8 cellular contexts compared by ENCODE assay signal in the genomic region with DNA sequence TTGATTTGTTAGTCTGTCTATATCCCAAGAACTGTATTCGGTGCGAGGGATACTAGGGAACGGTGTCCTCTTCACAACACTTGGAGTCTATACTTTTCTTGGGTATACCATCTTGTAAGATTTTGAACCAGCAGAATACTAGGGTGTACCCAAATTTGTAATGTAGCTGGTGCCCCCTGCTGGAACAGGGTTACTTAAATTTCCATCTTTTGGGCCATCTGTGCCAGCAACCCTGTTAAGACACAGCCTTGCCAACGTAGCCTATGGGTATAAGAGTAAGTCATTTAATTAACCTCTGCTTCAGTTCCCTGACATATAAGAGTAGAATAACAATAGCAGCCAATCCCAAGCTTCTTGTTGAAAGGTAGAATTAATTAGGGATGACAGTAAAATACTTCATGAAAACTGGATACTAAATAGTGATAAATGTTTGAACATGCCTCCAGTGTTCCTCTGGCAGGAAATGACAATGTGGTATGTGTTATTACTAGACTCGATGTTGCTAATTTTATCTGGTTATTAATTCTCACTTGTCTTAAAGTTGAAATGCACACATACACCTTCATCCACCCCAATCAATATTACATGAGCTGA.
DNase-seq lines count a peak whose midpoint lies in the region; ATAC-seq and TF ChIP-seq lines count a peak whose summit lies in the region.

No MANE protein-coding gene starts in this region.

- TF ChIP-seq CTCF in liver (IDR thresholded peaks at IDR 0.05; ENCODE audit: low read depth, low read length, missing input control) = peak; percentile 41

- 47% methylated on average over 5 of the region's 5 CpGs for WGBS in liver

- H3K36me3 ChIP-seq in liver (ENCODE audit: control insufficient read depth in 4 of 4, insufficient read depth in 3 of 4, low read depth in 1 of 4, low read length in 3 of 4) = no peaks in the 10 kb centered on the region

- no peaks in the 10 kb centered on the region for H3K9me3 ChIP-seq in liver (ENCODE audit: control insufficient read depth in 4 of 4, low read length in 3 of 4)

- H3K27me3 ChIP-seq in liver (ENCODE audit: control insufficient read depth in 4 of 4, insufficient read depth in 4 of 4, low read length in 3 of 4) = no peaks in the 10 kb centered on the region

- ATAC-seq in GM18508 (IDR thresholded peaks at IDR 0.05; ENCODE audit: insufficient read depth, unreplicated experiment) (peak; percentile 54), HG02571 (IDR thresholded peaks at IDR 0.05; ENCODE audit: unreplicated experiment) (no peak)

- DNase-seq in ACHN = peak; percentile 22
- DNase-seq in HuH-7 (ENCODE audit: low spot score) = peak; percentile 8
- peak; percentile 51 for DNase-seq in T follicular helper cell (ENCODE audit: low read depth)
- peak; percentile 4 for DNase-seq in amniotic epithelial cell (ENCODE audit: low read depth)
- DNase-seq in stimulated activated CD8-positive, alpha-beta memory T cell treated with anti-CD3 and anti-CD28 coated beads, Interleukin-15, amount 100 ng/mL, for 4 hours (ENCODE audit: low read depth in 2 of 2) = peak; percentile 14 to 35

- H3K9ac ChIP-seq in liver (ENCODE audit: low read depth in 1 of 2, low read length in 2 of 2) = no peak overlapping the region

- peak; percentile 77 to 79 for TF ChIP-seq RAD21 in liver (IDR thresholded peaks at IDR 0.05)

- no peaks in the 10 kb centered on the region for H3K4me1 ChIP-seq in liver (ENCODE audit: control insufficient read depth in 4 of 4, insufficient read depth in 4 of 4, low read length in 3 of 4)

- H3K4me3 ChIP-seq in liver (ENCODE audit: low read depth in 1 of 3, low read length in 3 of 3) = no peak overlapping the region

- in situ Hi-C loops in ACHN (cut with HindIII; ENCODE audit: low pct_ligation_motif_present, low pct_unique_long_range_greater_than_20kb, low sequenced_read_pairs) = no loop called here

- H3K27ac ChIP-seq in liver (ENCODE audit: low read depth in 1 of 2, low read length in 2 of 2) = no peak overlapping the region

TF ChIP-seq in liver, 16 proteins besides CTCF, POLR2A, EP300 and RAD21:
- TF ChIP-seq GABPA (IDR thresholded peaks at IDR 0.05 in 1 of 2, conservative IDR thresholded peaks at IDR 0.05 in 1 of 2) (no peak), SP1 (IDR thresholded peaks at IDR 0.05) (no peak), FOXA2 (IDR thresholded peaks at IDR 0.05) (no peak), HNF4G (IDR thresholded peaks at IDR 0.05) (no peak), YY1 (IDR thresholded peaks at IDR 0.05) (no peak), FOXA1 (IDR thresholded peaks at IDR 0.05) (no peak), HNF4A (conservative IDR thresholded peaks at IDR 0.05) (no peak), TAF1 (conservative IDR thresholded peaks at IDR 0.05) (no peak), RXRA (IDR thresholded peaks at IDR 0.05) (no peak), EGR1 (IDR thresholded peaks at IDR 0.05; ENCODE audit: low read depth in 2 of 2) (no peak)
- TF ChIP-seq, protein P1, sequence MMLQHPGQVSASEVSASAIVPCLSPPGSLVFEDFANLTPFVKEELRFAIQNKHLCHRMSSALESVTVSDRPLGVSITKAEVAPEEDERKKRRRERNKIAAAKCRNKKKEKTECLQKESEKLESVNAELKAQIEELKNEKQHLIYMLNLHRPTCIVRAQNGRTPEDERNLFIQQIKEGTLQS (IDR thresholded peaks at IDR 0.05) = no peak
- TF ChIP-seq, protein P2, sequence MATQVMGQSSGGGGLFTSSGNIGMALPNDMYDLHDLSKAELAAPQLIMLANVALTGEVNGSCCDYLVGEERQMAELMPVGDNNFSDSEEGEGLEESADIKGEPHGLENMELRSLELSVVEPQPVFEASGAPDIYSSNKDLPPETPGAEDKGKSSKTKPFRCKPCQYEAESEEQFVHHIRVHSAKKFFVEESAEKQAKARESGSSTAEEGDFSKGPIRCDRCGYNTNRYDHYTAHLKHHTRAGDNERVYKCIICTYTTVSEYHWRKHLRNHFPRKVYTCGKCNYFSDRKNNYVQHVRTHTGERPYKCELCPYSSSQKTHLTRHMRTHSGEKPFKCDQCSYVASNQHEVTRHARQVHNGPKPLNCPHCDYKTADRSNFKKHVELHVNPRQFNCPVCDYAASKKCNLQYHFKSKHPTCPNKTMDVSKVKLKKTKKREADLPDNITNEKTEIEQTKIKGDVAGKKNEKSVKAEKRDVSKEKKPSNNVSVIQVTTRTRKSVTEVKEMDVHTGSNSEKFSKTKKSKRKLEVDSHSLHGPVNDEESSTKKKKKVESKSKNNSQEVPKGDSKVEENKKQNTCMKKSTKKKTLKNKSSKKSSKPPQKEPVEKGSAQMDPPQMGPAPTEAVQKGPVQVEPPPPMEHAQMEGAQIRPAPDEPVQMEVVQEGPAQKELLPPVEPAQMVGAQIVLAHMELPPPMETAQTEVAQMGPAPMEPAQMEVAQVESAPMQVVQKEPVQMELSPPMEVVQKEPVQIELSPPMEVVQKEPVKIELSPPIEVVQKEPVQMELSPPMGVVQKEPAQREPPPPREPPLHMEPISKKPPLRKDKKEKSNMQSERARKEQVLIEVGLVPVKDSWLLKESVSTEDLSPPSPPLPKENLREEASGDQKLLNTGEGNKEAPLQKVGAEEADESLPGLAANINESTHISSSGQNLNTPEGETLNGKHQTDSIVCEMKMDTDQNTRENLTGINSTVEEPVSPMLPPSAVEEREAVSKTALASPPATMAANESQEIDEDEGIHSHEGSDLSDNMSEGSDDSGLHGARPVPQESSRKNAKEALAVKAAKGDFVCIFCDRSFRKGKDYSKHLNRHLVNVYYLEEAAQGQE (IDR thresholded peaks at IDR 0.05) = no peak
- TF ChIP-seq, protein P3, sequence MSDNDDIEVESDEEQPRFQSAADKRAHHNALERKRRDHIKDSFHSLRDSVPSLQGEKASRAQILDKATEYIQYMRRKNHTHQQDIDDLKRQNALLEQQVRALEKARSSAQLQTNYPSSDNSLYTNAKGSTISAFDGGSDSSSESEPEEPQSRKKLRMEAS (IDR thresholded peaks at IDR 0.05) = no peak
- TF ChIP-seq, protein P4, sequence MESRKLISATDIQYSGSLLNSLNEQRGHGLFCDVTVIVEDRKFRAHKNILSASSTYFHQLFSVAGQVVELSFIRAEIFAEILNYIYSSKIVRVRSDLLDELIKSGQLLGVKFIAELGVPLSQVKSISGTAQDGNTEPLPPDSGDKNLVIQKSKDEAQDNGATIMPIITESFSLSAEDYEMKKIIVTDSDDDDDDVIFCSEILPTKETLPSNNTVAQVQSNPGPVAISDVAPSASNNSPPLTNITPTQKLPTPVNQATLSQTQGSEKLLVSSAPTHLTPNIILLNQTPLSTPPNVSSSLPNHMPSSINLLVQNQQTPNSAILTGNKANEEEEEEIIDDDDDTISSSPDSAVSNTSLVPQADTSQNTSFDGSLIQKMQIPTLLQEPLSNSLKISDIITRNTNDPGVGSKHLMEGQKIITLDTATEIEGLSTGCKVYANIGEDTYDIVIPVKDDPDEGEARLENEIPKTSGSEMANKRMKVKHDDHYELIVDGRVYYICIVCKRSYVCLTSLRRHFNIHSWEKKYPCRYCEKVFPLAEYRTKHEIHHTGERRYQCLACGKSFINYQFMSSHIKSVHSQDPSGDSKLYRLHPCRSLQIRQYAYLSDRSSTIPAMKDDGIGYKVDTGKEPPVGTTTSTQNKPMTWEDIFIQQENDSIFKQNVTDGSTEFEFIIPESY (IDR thresholded peaks at IDR 0.05) = no peak
